Comparison of ENCODE assay signal across 10 cellular contexts in genomic region chr4:165096776-165097175, GRCh38. TPM values are rescaled to one million over a fixed set of nuclear protein-coding genes. Genes with fewer than 3 reads are reported as not detected.
DNase-seq lines count a peak whose midpoint lies in the region; ATAC-seq and TF ChIP-seq lines count a peak whose summit lies in the region.
"Had no signal": no experiment of that assay in that cellular context is flagged by ENCODE, and none has a peak within 500 bp of the region (broad histone marks: within the 10 kb centered on the region; RNA-seq: fewer than 3 reads in every experiment).

No MANE protein-coding gene starts in this region.

- no peaks in the 10 kb centered on the region for H3K4me1 ChIP-seq in OCI-LY1 (ENCODE audit: insufficient read depth, low read length, severe bottlenecking)
- H3K4me1 ChIP-seq in uterus: no peaks in the 10 kb centered on the region

- no peaks in the 10 kb centered on the region for H4K20me1 ChIP-seq in OCI-LY1 (ENCODE audit: insufficient read depth, low read length)

- no peak overlapping the region for H3K4me2 ChIP-seq in OCI-LY1 (ENCODE audit: low read length)

- H3F3A ChIP-seq in OCI-LY1 (ENCODE audit: insufficient read depth, low read length): no peaks in the 10 kb centered on the region

- no peak overlapping the region for H3K4me3 ChIP-seq in OCI-LY1 (ENCODE audit: low read depth, low read length, poor library complexity, severe bottlenecking)
- no peak overlapping the region for H3K4me3 ChIP-seq in foreskin fibroblast (ENCODE audit: low read depth in 1 of 2, low read length in 2 of 2)
- H3K4me3 ChIP-seq in uterus: no peak overlapping the region

- H3K27me3 ChIP-seq in OCI-LY1 (ENCODE audit: insufficient read depth, low read length) (no peaks in the 10 kb centered on the region), uterus (no peaks in the 10 kb centered on the region)

- H3K27me3 Mint-ChIP-seq in activated CD4-positive, alpha-beta memory T cell treated with anti-CD3 and anti-CD28 coated beads for 36 hours: no peaks in the 10 kb centered on the region
- H3K27me3 Mint-ChIP-seq in activated T-helper 17 cell treated with anti-CD3 and anti-CD28 coated beads, Interleukin-2, amount 50 U/mL, for 72 hours: no peaks in the 10 kb centered on the region
- H3K27me3 Mint-ChIP-seq: stimulated activated naive CD8-positive, alpha-beta T cell treated with anti-CD3 and anti-CD28 coated beads, Interleukin-15, Interleukin-2, amounts not matched to agents 100 ng/mL and 50 ng/mL, for 24 hours had no signal

- no peak for ATAC-seq in HG02870 (IDR thresholded peaks at IDR 0.05; ENCODE audit: unreplicated experiment)
- no peak for ATAC-seq in activated T-helper 17 cell treated with anti-CD3 and anti-CD28 coated beads, Interleukin-2, amount 50 U/mL, for 72 hours (replicated peaks)

- no peaks in the 10 kb centered on the region for H3K4me1 Mint-ChIP-seq in activated CD4-positive, alpha-beta memory T cell treated with anti-CD3 and anti-CD28 coated beads for 36 hours (ENCODE audit: low read depth)
- H3K4me1 Mint-ChIP-seq in activated T-helper 17 cell treated with anti-CD3 and anti-CD28 coated beads, Interleukin-2, amount 50 U/mL, for 72 hours: no peaks in the 10 kb centered on the region

- H3K36me3 ChIP-seq in OCI-LY1 (ENCODE audit: insufficient read depth, low read length) (peaks cover 20% of the 10 kb centered on the region), uterus (no peaks in the 10 kb centered on the region)

- TF ChIP-seq POLR2A in uterus (IDR thresholded peaks at IDR 0.05): no peak

- no peak overlapping the region for H3K27ac Mint-ChIP-seq in activated CD4-positive, alpha-beta memory T cell treated with anti-CD3 and anti-CD28 coated beads for 36 hours
- H3K27ac Mint-ChIP-seq in activated T-helper 17 cell treated with anti-CD3 and anti-CD28 coated beads, Interleukin-2, amount 50 U/mL, for 72 hours: no peak overlapping the region
- H3K27ac Mint-ChIP-seq: stimulated activated naive CD8-positive, alpha-beta T cell treated with anti-CD3 and anti-CD28 coated beads, Interleukin-15, Interleukin-2, amounts not matched to agents 100 ng/mL and 50 ng/mL, for 24 hours had no signal

- intact Hi-C loops in uterus (cut with DNase I; ENCODE audit: low total_unique reads): no loop called here
- intact Hi-C loops in activated CD4-positive, alpha-beta memory T cell treated with anti-CD3 and anti-CD28 coated beads for 36 hours (cut with micrococcal nuclease): loop anchor here (2.0 kb wide), 1 partner anchor 318 kb away; no protein-coding TSS in a partner anchor

- CTCF ChIA-PET in activated CD4-positive, alpha-beta memory T cell treated with anti-CD3 and anti-CD28 coated beads for 36 hours (lab: Charles Lee): interaction anchor here (0.6 to 2.0 kb wide), 5 partner anchors 11 to 1534 kb away, joined by 3 to 10 read pairs (median 4); partner anchors contain the start of gene TMEM192

- H3K27ac ChIP-seq in OCI-LY1 (ENCODE audit: low read depth, low read length, poor library complexity, severe bottlenecking) (no peak overlapping the region), uterus (no peak overlapping the region)

- no peak overlapping the region for H3K4me3 Mint-ChIP-seq in activated CD4-positive, alpha-beta memory T cell treated with anti-CD3 and anti-CD28 coated beads for 36 hours
- no peak overlapping the region for H3K4me3 Mint-ChIP-seq in activated T-helper 17 cell treated with anti-CD3 and anti-CD28 coated beads, Interleukin-2, amount 50 U/mL, for 72 hours
- H3K4me3 Mint-ChIP-seq: stimulated activated naive CD8-positive, alpha-beta T cell treated with anti-CD3 and anti-CD28 coated beads, Interleukin-15, Interleukin-2, amounts not matched to agents 100 ng/mL and 50 ng/mL, for 24 hours had no signal

- POLR2A ChIA-PET in activated CD4-positive, alpha-beta memory T cell treated with anti-CD3 and anti-CD28 coated beads for 36 hours (lab: Charles Lee): no interaction called here

- no peaks in the 10 kb centered on the region for H3K9me3 Mint-ChIP-seq in activated CD4-positive, alpha-beta memory T cell treated with anti-CD3 and anti-CD28 coated beads for 36 hours
- H3K9me3 Mint-ChIP-seq in activated T-helper 17 cell treated with anti-CD3 and anti-CD28 coated beads, Interleukin-2, amount 50 U/mL, for 72 hours: no peaks in the 10 kb centered on the region
- H3K9me3 Mint-ChIP-seq: stimulated activated naive CD8-positive, alpha-beta T cell treated with anti-CD3 and anti-CD28 coated beads, Interleukin-15, Interleukin-2, amounts not matched to agents 100 ng/mL and 50 ng/mL, for 24 hours had no signal

- H3K36me3 Mint-ChIP-seq in activated CD4-positive, alpha-beta memory T cell treated with anti-CD3 and anti-CD28 coated beads for 36 hours: peaks cover 9% of the 10 kb centered on the region
- H3K36me3 Mint-ChIP-seq in activated T-helper 17 cell treated with anti-CD3 and anti-CD28 coated beads, Interleukin-2, amount 50 U/mL, for 72 hours (ENCODE audit: low read depth): peaks cover 71% of the 10 kb centered on the region

- DNase-seq in AG08395 (ENCODE audit: low spot score) (peak; percentile 52), foreskin fibroblast (peak; percentile 9 to 45), uterus (no peak)
- DNase-seq in activated CD4-positive, alpha-beta memory T cell treated with anti-CD3 and anti-CD28 coated beads for 36 hours: no peak

- H3K79me2 ChIP-seq in OCI-LY1 (ENCODE audit: insufficient read depth, low read length): no peaks in the 10 kb centered on the region

- H3K9me3 ChIP-seq in OCI-LY1 (ENCODE audit: low read length) (no peaks in the 10 kb centered on the region), uterus (no peaks in the 10 kb centered on the region)

- TF ChIP-seq CTCF in GM12873 (IDR thresholded peaks at IDR 0.05; ENCODE audit: insufficient read depth, low read depth, low read length, missing control alignments) (peak; percentile 47), OCI-LY1 (IDR thresholded peaks at IDR 0.05; ENCODE audit: low read length) (peak; percentile 49), foreskin fibroblast (IDR thresholded peaks at IDR 0.05; ENCODE audit: low read depth, low read length) (peak; percentile 53), uterus (IDR thresholded peaks at IDR 0.05) (peak; percentile 20 to 22 (median 22))

- no peak overlapping the region for H3K9ac ChIP-seq in OCI-LY1 (ENCODE audit: low read length)

- no peak overlapping the region for H2AFZ ChIP-seq in OCI-LY1 (ENCODE audit: low read length)

- no peaks in the 10 kb centered on the region for H3K9me2 ChIP-seq in OCI-LY1 (ENCODE audit: low read depth, low read length)

RNA-seq across cellular contexts. Expression of gene TMEM192, which starts 15.9 kb away (rescaled TPM):
- total RNA-seq in uterus: 10 to 100 TPM in 2 of 4 donors, 1 to 10 TPM in 2; 2.0 to 25.4 (median 9.3) TPM
- total RNA-seq in activated CD4-positive, alpha-beta memory T cell treated with anti-CD3 and anti-CD28 coated beads for 36 hours: 1 to 10 TPM; 8.8 to 9.0 TPM
- 10 to 100 TPM in 1 of 2 donors, 1 to 10 TPM in 1; 7.8 to 17.9 TPM for total RNA-seq in activated T-helper 17 cell treated with anti-CD3 and anti-CD28 coated beads, Interleukin-2, amount 50 U/mL, for 72 hours

RNA-seq across cellular contexts. Expression of gene TRIM75, which starts 43.1 kb away (rescaled TPM):
- not detected for total RNA-seq in uterus
- not detected for total RNA-seq in activated CD4-positive, alpha-beta memory T cell treated with anti-CD3 and anti-CD28 coated beads for 36 hours
- total RNA-seq in activated T-helper 17 cell treated with anti-CD3 and anti-CD28 coated beads, Interleukin-2, amount 50 U/mL, for 72 hours: not detected
- total RNA-seq: glomerular endothelial cell had no signal

Comparison
In these comparisons a context has a peak if more than half of its experiments do, and no peak if none do; other contexts are left out.
1. DNase-seq: peak in AG08395 (single experiment) and foreskin fibroblast (2 of 2); none in uterus (0 of 2) and activated CD4-positive, alpha-beta memory T cell treated with anti-CD3 and anti-CD28 coated beads for 36 hours (single experiment).
2. Peak in every context shown above with its lines, with median percentiles within 50 percentile points of each other: CTCF ChIP-seq.